In the genomic region with DNA sequence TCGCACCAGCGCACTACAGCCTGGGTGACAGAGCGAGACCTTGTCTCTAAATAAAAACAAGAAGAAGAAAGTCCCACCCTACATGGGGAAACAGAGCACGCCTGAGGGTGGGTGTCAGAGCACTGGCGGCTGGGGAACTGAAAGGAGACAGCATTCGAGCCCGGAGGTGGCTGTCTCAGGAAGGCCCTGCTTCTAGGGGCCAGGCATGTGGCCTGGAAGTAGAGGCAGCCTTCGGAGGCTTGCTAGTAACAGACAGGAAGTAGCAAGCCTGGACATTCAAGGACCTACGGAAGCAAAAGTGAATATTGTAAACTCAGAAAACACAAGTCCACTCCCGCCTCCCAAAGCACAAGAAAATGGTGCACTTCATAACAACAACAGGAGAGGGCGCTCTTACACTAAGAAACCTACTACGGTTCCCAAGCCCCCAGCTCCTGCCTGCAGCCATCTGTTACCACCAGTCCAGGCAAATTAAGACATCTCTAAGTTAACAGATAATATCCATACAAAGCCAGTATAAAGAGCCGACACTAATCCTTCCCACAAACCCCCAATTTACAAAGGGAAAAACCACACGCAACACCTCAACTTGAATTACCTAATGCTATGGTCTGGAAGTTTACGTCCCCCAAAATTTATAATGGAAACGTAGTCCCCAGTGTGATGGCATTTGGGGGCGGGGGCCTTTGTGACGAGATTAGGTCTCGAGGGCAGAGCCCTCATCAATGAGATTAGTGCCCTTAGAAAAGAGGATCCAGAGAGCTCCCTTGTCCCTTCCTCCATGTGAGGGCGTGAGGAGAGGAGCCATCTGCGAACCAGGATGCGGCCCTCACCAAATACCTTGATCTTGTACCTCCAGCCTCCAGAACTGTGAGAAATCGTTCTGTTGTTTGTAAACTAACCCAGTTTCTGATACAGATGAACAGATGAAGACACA, we compare ENCODE assay signal across 9 cellular contexts. TPM values are rescaled to one million over a fixed set of nuclear protein-coding genes. Genes with fewer than 3 reads are reported as not detected.
A peak's percentile ranks its signal among the peaks of the same experiment; 100 is the strongest.
DNase-seq lines count a peak whose midpoint lies in the region; ATAC-seq, FAIRE-seq and TF ChIP-seq lines count a peak whose summit lies in the region.
"Had no signal": no experiment of that assay in that cellular context is flagged by ENCODE, and none has a peak within 500 bp of the region (broad histone marks: within the 10 kb centered on the region; RNA-seq: fewer than 3 reads in every experiment).

No MANE protein-coding gene starts in this region.

- ATAC-seq in GM18498 (IDR thresholded peaks at IDR 0.05; ENCODE audit: unreplicated experiment): no peak
- ATAC-seq in GM18868 (IDR thresholded peaks at IDR 0.05; ENCODE audit: unreplicated experiment): no peak
- ATAC-seq in sciatic nerve: no peak

- H4K20me1 ChIP-seq in DOHH2 (ENCODE audit: control insufficient read depth, insufficient read depth, low read depth, low read length): no peaks in the 10 kb centered on the region

- no peaks in the 10 kb centered on the region for H3K9me2 ChIP-seq in DOHH2 (replicated peaks; ENCODE audit: control insufficient read depth, low read length)

- no peak for FAIRE-seq in HTR-8/SVneo (lab: Jason Lieb, UNC)

- H3K27ac ChIP-seq in DOHH2 (ENCODE audit: low read depth, low read length): no peak overlapping the region

- H3K4me2 ChIP-seq in DOHH2 (ENCODE audit: low read length): no peak overlapping the region

- H3K27me3 ChIP-seq in DOHH2 (ENCODE audit: control insufficient read depth, low read length): no peaks in the 10 kb centered on the region

- TF ChIP-seq CTCF in DOHH2 (IDR thresholded peaks at IDR 0.05; ENCODE audit: low read depth, low read length, poor library complexity, severe bottlenecking): peak; percentile 80

- in situ Hi-C loops in SK-MEL-5 (cut with HindIII; ENCODE audit: low pct_unique_long_range_greater_than_20kb, low sequenced_read_pairs): no loop called here

- no peaks in the 10 kb centered on the region for H3K79me2 ChIP-seq in DOHH2 (ENCODE audit: control insufficient read depth, low read length)

- no peaks in the 10 kb centered on the region for H3F3A ChIP-seq in DOHH2 (ENCODE audit: control insufficient read depth, insufficient read depth)

- DNase-seq in HTR-8/SVneo (ENCODE audit: insufficient read length, low spot score) (peak; percentile 61), SK-MEL-5 (ENCODE audit: low read depth, low spot score) (peak; percentile 38), iris pigment epithelial cell (ENCODE audit: low read depth) (peak; percentile 47), pons (ENCODE audit: low spot score) (no peak), sciatic nerve (ENCODE audit: low spot score) (no peak)

- H3K36me3 ChIP-seq in DOHH2 (ENCODE audit: control insufficient read depth, low read length): no peaks in the 10 kb centered on the region

- no peaks in the 10 kb centered on the region for H3K9me3 ChIP-seq in DOHH2 (ENCODE audit: control insufficient read depth, insufficient read depth, low read length)

- no peak overlapping the region for H3K4me3 ChIP-seq in DOHH2 (ENCODE audit: low read length)

- no peaks in the 10 kb centered on the region for H3K4me1 ChIP-seq in DOHH2 (ENCODE audit: control insufficient read depth, low read length)

- intact Hi-C loops in sciatic nerve (cut with DNase I): no loop called here

RNA-seq across cellular contexts. Expression of a gene that starts 7.7 kb away (rescaled TPM):
- total RNA-seq in SK-MEL-5 (2014; rRNA removed; shearing (Covaris generic)): 0.13 and 0.40 TPM in 2 replicates
- 0.33 and 0.45 TPM in 2 replicates for polyA plus RNA-seq in SK-MEL-5 (2015; cell fraction: cytosol; rRNA removed)
- polyA plus RNA-seq in SK-MEL-5 (2015; cell fraction: nucleus; rRNA removed): not detected in 2 replicates
- total RNA-seq in sciatic nerve: 10.3 TPM
- total RNA-seq: activated CD8-positive, alpha-beta memory T cell treated with anti-CD3 and anti-CD28 coated beads for 36 hours had no signal

Comparison
In these comparisons a context has a peak if more than half of its experiments do, and no peak if none do; other contexts are left out.
1. DNase-seq: peak in HTR-8/SVneo (single experiment), SK-MEL-5 (single experiment) and iris pigment epithelial cell (single experiment); none in pons (single experiment) and sciatic nerve (single experiment).